ENCODE assay signal across 16 cellular contexts in the genomic region with DNA sequence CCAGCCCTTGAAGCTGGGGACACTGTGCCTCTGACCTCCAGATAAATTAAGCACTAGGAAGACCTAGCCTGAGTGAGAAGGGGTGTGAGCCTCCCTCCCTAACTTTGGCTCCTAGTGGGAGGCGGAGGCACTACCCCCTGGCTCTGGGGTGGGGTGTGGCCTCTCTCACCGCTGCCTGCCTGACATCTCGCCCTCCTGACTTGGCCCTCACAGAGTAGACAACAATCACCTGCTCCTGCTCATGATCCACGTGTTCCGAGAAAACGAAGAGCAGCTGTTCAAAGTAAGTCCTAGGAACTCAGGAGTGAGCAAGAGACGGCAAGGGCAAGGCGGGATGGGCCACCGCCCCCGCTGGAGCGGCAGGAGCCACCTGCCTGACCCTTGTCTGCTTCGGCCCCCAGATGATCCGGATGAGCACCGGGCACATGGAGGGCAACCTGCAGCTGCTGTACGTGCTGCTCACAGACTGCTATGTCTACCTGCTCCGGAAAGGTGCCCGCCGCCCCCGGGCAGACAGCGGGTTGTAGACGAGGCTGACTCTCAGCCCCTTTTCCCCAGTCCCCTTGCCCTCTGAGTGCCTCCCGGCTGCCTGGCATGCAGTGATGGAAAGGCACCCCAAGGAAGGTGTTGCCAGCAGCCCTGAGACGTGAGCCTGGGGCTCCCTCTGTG. TPM values are rescaled to one million over a fixed set of nuclear protein-coding genes. Genes with fewer than 3 reads are reported as not detected.
DNase-seq lines count a peak whose midpoint lies in the region; ATAC-seq, FAIRE-seq and TF ChIP-seq lines count a peak whose summit lies in the region.
"Had no signal": no experiment of that assay in that cellular context is flagged by ENCODE, and none has a peak within 500 bp of the region (broad histone marks: within the 10 kb centered on the region; RNA-seq: fewer than 3 reads in every experiment).

No MANE protein-coding gene starts in this region.

- intact Hi-C loops in transverse colon (cut with DNase I; ENCODE audit: low total_unique reads): no loop called here

- H3K79me2 ChIP-seq in neural progenitor cell (ENCODE audit: low read depth): no peaks in the 10 kb centered on the region

- H3K36me3 ChIP-seq in WERI-Rb-1 (peaks cover 76% of the 10 kb centered on the region), neural progenitor cell (no peaks in the 10 kb centered on the region), transverse colon (peaks cover 0 to 52% (median 26%) of the 10 kb centered on the region in 4 donors)

- H3K4me3 ChIP-seq in WERI-Rb-1 (ENCODE audit: low read depth, low read length) (no peak overlapping the region), neural progenitor cell (no peak overlapping the region), transverse colon (no peak overlapping the region)
- H3K4me3 ChIP-seq: HAP-1 had no signal

- H3K4me1 Mint-ChIP-seq in neural progenitor cell: no peaks in the 10 kb centered on the region
- H3K4me1 Mint-ChIP-seq: IgD-negative memory B cell had no signal

- 90 to 93% methylated on average over 8 to 22 of the region's 23 CpGs for WGBS in transverse colon (ENCODE audit: low coverage in 1 of 2), 2 donors

- peaks cover 14% of the 10 kb centered on the region for H3K36me3 Mint-ChIP-seq in neural progenitor cell
- H3K36me3 Mint-ChIP-seq: IgD-negative memory B cell had no signal

- H3K4me1 ChIP-seq in neural progenitor cell (no peaks in the 10 kb centered on the region), transverse colon (no peaks in the 10 kb centered on the region)
- H3K4me1 ChIP-seq: Caco-2, HAP-1 had no signal

- ATAC-seq in GM18505 (IDR thresholded peaks at IDR 0.05; ENCODE audit: unreplicated experiment) (no peak), HG02973 (IDR thresholded peaks at IDR 0.05; ENCODE audit: unreplicated experiment) (no peak)

- in situ Hi-C loops in transverse colon (cut with MboI; ENCODE audit: low pct_ligation_motif_present in 1 of 4, low pct_unique_long_range_greater_than_20kb in 1 of 4, low sequenced_read_pairs in 3 of 4): no loop called here

- FAIRE-seq in GM12891 (lab: Jason Lieb, UNC): no peak

- no peaks in the 10 kb centered on the region for H4K20me1 ChIP-seq in neural progenitor cell (ENCODE audit: low read depth)

- no peak overlapping the region for H2AFZ ChIP-seq in neural progenitor cell (replicated peaks)

- H3K4me2 ChIP-seq in neural progenitor cell: no peak overlapping the region

- H3K27me3 Mint-ChIP-seq in neural progenitor cell (ENCODE audit: insufficient read depth, low read depth): peaks cover 2% of the 10 kb centered on the region
- H3K27me3 Mint-ChIP-seq: IgD-negative memory B cell had no signal

- H3K9me3 Mint-ChIP-seq in neural progenitor cell: no peaks in the 10 kb centered on the region
- H3K9me3 Mint-ChIP-seq: IgD-negative memory B cell had no signal

- no peak for DNase-seq in GM12891 (ENCODE audit: insufficient read length, low spot score)
- no peak for DNase-seq in WERI-Rb-1
- no peak for DNase-seq in neural progenitor cell (ENCODE audit: low spot score)
- no peak for DNase-seq in transverse colon
- DNase-seq: Caco-2, DMS53, MV-4-11, NCI-H1436, NCI-H2029 treated with DMSO at 0.1 percent for 48 hours, NCI-H510A, SIG-M5 had no signal

- no peak for TF ChIP-seq CTCF in WERI-Rb-1 (IDR thresholded peaks at IDR 0.05; ENCODE audit: low read depth, low read length)
- no peak for TF ChIP-seq CTCF in neural progenitor cell (IDR thresholded peaks at IDR 0.05)
- no peak for TF ChIP-seq CTCF in transverse colon (IDR thresholded peaks at IDR 0.05)

- peak overlapping the region; percentile 38 for H3K4me3 Mint-ChIP-seq in neural progenitor cell

- H3K27me3 ChIP-seq in WERI-Rb-1 (ENCODE audit: insufficient read depth, low read depth, severe bottlenecking): no peaks in the 10 kb centered on the region
- H3K27me3 ChIP-seq in neural progenitor cell: no peaks in the 10 kb centered on the region
- no peaks in the 10 kb centered on the region for H3K27me3 ChIP-seq in transverse colon

- no peaks in the 10 kb centered on the region for H3K9me3 ChIP-seq in WERI-Rb-1 (ENCODE audit: severe bottlenecking)
- no peaks in the 10 kb centered on the region for H3K9me3 ChIP-seq in neural progenitor cell (ENCODE audit: low read depth)
- no peaks in the 10 kb centered on the region for H3K9me3 ChIP-seq in transverse colon
- H3K9me3 ChIP-seq: Caco-2, HAP-1 had no signal

- no peak overlapping the region for H3K27ac Mint-ChIP-seq in neural progenitor cell

- H3F3A ChIP-seq in neural progenitor cell (ENCODE audit: low read depth): no peaks in the 10 kb centered on the region

- TF ChIP-seq EP300 in transverse colon (IDR thresholded peaks at IDR 0.05; ENCODE audit: low read depth): no peak

- no peak overlapping the region for H3K9ac ChIP-seq in neural progenitor cell

- peak overlapping the region; percentile 93 for H3K27ac ChIP-seq in WERI-Rb-1
- no peak overlapping the region for H3K27ac ChIP-seq in neural progenitor cell
- H3K27ac ChIP-seq in transverse colon: no peak overlapping the region

- TF ChIP-seq POLR2A in GM12891 (IDR thresholded peaks at IDR 0.05; ENCODE audit: low read depth, low read length) (no peak), transverse colon (IDR thresholded peaks at IDR 0.05) (no peak), GM18505 (IDR thresholded peaks at IDR 0.05; ENCODE audit: borderline replicate concordance, extremely low read depth, insufficient read depth, insufficient read length) (no peak)

TF ChIP-seq in GM12891, 5 proteins besides CTCF, POLR2A, EP300 and RAD21:
- no peak for TF ChIP-seq PAX5 (IDR thresholded peaks at IDR 0.05; ENCODE audit: insufficient read depth, low read length, severe bottlenecking)
- peak; percentile 36; the same call in 1 of the 2 replicates for TF ChIP-seq POLR2AphosphoS5 (IDR thresholded peaks at IDR 0.05; ENCODE audit: low read depth, low read length)

RNA-seq across cellular contexts. Expression of gene SLC25A34, which starts 8.1 kb away (rescaled TPM):
- 0.42 TPM for polyA plus RNA-seq in GM12891 (2012; ENCODE audit: low read depth, missing spikeins)
- total RNA-seq in neural progenitor cell (ENCODE audit: low replicate concordance) (0.34 and 2.2 TPM in 2 replicates), transverse colon (10 to 100 TPM; 12.9 to 73.3 (median 36.2) TPM)
- polyA plus RNA-seq: IgD-negative memory B cell had no signal

RNA-seq across cellular contexts. Expression of gene TMEM82, which starts 14.3 kb away (rescaled TPM):
- polyA plus RNA-seq in GM12891 (2012; ENCODE audit: low read depth, missing spikeins): not detected
- 0.56 TPM in 1 of 2 replicates, not detected in the other for total RNA-seq in neural progenitor cell (ENCODE audit: low replicate concordance)
- 10 to 100 TPM in 3 of 4 donors, 1 to 10 TPM in 1; 1.8 to 30.3 (median 19.2) TPM for total RNA-seq in transverse colon
- total RNA-seq: A673 had no signal
- polyA plus RNA-seq: IgD-negative memory B cell had no signal

RNA-seq across cellular contexts. Expression of gene FBLIM1, which starts 30.6 kb away (rescaled TPM):
- polyA plus RNA-seq in GM12891 (2012; ENCODE audit: low read depth, missing spikeins): not detected
- 4.7 and 13.0 TPM in 2 replicates for total RNA-seq in neural progenitor cell (ENCODE audit: low replicate concordance)
- 100 to 1,000 TPM; 140 to 411 (median 311) TPM for total RNA-seq in transverse colon
- polyA plus RNA-seq: IgD-negative memory B cell had no signal

RNA-seq across cellular contexts. Expression of gene PLEKHM2, which starts 43.9 kb away (rescaled TPM):
- 27.3 TPM for polyA plus RNA-seq in GM12891 (2012; ENCODE audit: low read depth, missing spikeins)
- 16.7 and 42.2 TPM in 2 replicates for total RNA-seq in neural progenitor cell (ENCODE audit: low replicate concordance)
- 10 to 100 TPM; 27.7 to 40.3 (median 33.0) TPM for total RNA-seq in transverse colon

Comparison
In these comparisons a context has a peak if more than half of its experiments do, and no peak if none do; other contexts are left out.
1. RNA of gene FBLIM1, which starts 30.6 kb away (total RNA-seq): 140 to 411 TPM in transverse colon; 4.7 to 13.0 TPM in neural progenitor cell; every median in the first group is over 10 times any median in the second.